Comparison of ENCODE assay signal across 8 cellular contexts in the genomic region with DNA sequence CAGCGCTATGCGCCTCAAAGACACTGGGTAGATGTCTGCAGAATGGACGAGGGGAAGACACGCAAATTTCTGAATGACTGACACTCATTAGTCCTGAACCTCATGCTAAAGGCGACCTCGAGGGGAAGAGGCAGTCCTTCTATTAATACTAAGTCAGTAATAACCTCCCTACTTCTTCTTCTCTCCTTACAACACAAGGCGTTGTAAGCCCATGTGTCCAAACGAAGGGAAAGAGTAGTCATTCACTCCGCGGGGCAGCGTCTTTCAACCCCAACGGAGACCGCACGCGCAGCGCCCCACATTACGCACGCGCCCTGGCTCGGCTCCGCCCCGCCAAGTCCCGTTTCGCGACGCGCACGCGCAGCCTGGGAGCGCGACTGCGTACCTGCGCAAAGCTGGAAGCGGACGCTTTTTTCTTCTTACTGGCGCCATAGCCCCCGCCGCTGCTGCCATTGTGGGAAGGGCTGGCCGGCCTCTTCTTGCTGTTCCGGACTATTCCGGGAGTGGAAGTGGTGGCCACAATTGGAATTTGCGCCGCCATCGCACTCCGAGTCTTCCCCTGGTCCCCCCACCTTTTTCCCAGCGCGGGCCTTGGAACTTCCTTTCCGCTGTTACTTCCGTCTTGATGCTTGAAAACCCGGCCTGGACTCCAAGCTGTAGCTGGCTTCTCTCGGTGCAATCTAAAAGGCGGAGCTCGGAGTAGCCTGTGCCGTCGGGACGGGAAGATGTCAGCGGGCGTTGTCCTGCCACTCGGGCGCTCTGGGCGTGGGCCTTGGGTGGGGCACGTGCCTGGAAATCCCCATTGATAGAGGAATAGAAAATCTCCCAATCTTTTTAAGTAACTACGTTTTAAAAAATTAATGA. TPM values are rescaled to one million over a fixed set of nuclear protein-coding genes. Genes with fewer than 3 reads are reported as not detected.
A peak's percentile ranks its signal among the peaks of the same experiment; 100 is the strongest.
DNase-seq lines count a peak whose midpoint lies in the region; ATAC-seq and TF ChIP-seq lines count a peak whose summit lies in the region.

A gene with protein sequence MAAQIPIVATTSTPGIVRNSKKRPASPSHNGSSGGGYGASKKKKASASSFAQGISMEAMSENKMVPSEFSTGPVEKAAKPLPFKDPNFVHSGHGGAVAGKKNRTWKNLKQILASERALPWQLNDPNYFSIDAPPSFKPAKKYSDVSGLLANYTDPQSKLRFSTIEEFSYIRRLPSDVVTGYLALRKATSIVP (minus strand): TSS at position 627 of the 864 bp plus-strand sequence. CDS start 86 bp downstream, at position 541.

- peaks cover 3% of the 10 kb centered on the region for H3K4me1 ChIP-seq in mucosa of descending colon (ENCODE audit: low read depth)

- peak; percentile 36 for TF ChIP-seq RAD21 in Ishikawa (IDR thresholded peaks at IDR 0.05; ENCODE audit: low read depth)

- TF ChIP-seq CTCF in epithelial cell of esophagus (IDR thresholded peaks at IDR 0.05; ENCODE audit: insufficient read depth, low read depth, low read length, missing control alignments) (no peak), mucosa of descending colon (IDR thresholded peaks at IDR 0.05) (no peak)

- intact Hi-C loops in mucosa of descending colon (cut with DNase I, micrococcal nuclease) = no loop called here

- peak; percentile 92 for ATAC-seq in GM21619 (IDR thresholded peaks at IDR 0.05; ENCODE audit: unreplicated experiment)
- ATAC-seq in mucosa of descending colon = peak; percentile 97

- no peaks in the 10 kb centered on the region for H3K36me3 ChIP-seq in mucosa of descending colon (ENCODE audit: low read depth)

- DNase-seq in DMS153 treated with DMSO at 0.1 percent for 48 hours (lab: John Stamatoyannopoulos, UW; ENCODE audit: unreplicated experiment) (peak; percentile 96), OCI-M2 (lab: John Stamatoyannopoulos, UW; ENCODE audit: unreplicated experiment) (peak; percentile 90), activated T-cell treated with anti-CD3 and anti-CD28 coated beads for 4 hours (peak; percentile 89), epithelial cell of esophagus (ENCODE audit: low read depth) (peak; percentile 97), mucosa of descending colon (peak; percentile 94 to 96 (median 95))
- peak; percentile 86 to 87 for DNase-seq in stimulated activated CD8-positive, alpha-beta memory T cell treated with anti-CD3 and anti-CD28 coated beads, Interleukin-4, amount 100 ng/mL, for 1 hour (ENCODE audit: low read depth in 2 of 2, low spot score in 1 of 2)

- H3K9me3 ChIP-seq in mucosa of descending colon = no peaks in the 10 kb centered on the region

- TF ChIP-seq EP300 in Ishikawa (IDR thresholded peaks at IDR 0.05; ENCODE audit: borderline replicate concordance) = 0 out of 2 replicates have a peak, but pooled peaks have one; percentile 12

- H3K4me3 ChIP-seq in epithelial cell of esophagus (ENCODE audit: low read length) (peak within 1 kb of the TSS; percentile 82), mucosa of descending colon (peak within 1 kb of the TSS; percentile 46)

TF ChIP-seq in Ishikawa, 13 proteins besides CTCF, POLR2A, EP300 and RAD21:
- TF ChIP-seq FOXM1 (IDR thresholded peaks at IDR 0.05; ENCODE audit: borderline replicate concordance, low read depth) (peak; percentile 17; the same call in 1 of the 2 replicates), ZBTB7A (IDR thresholded peaks at IDR 0.05; ENCODE audit: low read depth) (no peak), TEAD4 (IDR thresholded peaks at IDR 0.05) (peak; percentile 60), NFIC (IDR thresholded peaks at IDR 0.05) (peak; percentile 18; the same call in 1 of the 2 replicates), CREB1 (IDR thresholded peaks at IDR 0.05; ENCODE audit: low read depth) (no peak; the same call in 1 of the 2 replicates), YY1 (IDR thresholded peaks at IDR 0.05; ENCODE audit: low read depth) (peak; percentile 75), TAF1 (IDR thresholded peaks at IDR 0.05; ENCODE audit: low read depth) (peak; percentile 80), CEBPB (IDR thresholded peaks at IDR 0.05) (0 out of 2 replicates have a peak, but pooled peaks have one; percentile 2), TCF12 (IDR thresholded peaks at IDR 0.05; ENCODE audit: low read depth) (peak; percentile 64), EGR1 (IDR thresholded peaks at IDR 0.05) (no peak)
- TF ChIP-seq, protein P1, sequence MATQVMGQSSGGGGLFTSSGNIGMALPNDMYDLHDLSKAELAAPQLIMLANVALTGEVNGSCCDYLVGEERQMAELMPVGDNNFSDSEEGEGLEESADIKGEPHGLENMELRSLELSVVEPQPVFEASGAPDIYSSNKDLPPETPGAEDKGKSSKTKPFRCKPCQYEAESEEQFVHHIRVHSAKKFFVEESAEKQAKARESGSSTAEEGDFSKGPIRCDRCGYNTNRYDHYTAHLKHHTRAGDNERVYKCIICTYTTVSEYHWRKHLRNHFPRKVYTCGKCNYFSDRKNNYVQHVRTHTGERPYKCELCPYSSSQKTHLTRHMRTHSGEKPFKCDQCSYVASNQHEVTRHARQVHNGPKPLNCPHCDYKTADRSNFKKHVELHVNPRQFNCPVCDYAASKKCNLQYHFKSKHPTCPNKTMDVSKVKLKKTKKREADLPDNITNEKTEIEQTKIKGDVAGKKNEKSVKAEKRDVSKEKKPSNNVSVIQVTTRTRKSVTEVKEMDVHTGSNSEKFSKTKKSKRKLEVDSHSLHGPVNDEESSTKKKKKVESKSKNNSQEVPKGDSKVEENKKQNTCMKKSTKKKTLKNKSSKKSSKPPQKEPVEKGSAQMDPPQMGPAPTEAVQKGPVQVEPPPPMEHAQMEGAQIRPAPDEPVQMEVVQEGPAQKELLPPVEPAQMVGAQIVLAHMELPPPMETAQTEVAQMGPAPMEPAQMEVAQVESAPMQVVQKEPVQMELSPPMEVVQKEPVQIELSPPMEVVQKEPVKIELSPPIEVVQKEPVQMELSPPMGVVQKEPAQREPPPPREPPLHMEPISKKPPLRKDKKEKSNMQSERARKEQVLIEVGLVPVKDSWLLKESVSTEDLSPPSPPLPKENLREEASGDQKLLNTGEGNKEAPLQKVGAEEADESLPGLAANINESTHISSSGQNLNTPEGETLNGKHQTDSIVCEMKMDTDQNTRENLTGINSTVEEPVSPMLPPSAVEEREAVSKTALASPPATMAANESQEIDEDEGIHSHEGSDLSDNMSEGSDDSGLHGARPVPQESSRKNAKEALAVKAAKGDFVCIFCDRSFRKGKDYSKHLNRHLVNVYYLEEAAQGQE (IDR thresholded peaks at IDR 0.05; ENCODE audit: low read depth) = no peak
- TF ChIP-seq, protein P2, sequence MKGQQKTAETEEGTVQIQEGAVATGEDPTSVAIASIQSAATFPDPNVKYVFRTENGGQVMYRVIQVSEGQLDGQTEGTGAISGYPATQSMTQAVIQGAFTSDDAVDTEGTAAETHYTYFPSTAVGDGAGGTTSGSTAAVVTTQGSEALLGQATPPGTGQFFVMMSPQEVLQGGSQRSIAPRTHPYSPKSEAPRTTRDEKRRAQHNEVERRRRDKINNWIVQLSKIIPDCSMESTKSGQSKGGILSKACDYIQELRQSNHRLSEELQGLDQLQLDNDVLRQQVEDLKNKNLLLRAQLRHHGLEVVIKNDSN (IDR thresholded peaks at IDR 0.05) = peak; percentile 33
- TF ChIP-seq, protein P3, sequence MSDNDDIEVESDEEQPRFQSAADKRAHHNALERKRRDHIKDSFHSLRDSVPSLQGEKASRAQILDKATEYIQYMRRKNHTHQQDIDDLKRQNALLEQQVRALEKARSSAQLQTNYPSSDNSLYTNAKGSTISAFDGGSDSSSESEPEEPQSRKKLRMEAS (IDR thresholded peaks at IDR 0.05) = peak; percentile 91

RNA-seq across cellular contexts. Expression of the gene that starts here (rescaled TPM):
- 10 to 100 TPM; 28.0 to 46.7 (median 32.2) TPM for total RNA-seq in mucosa of descending colon

Comparison
In these comparisons a context has a peak if more than half of its experiments do, and no peak if none do; other contexts are left out.
1. Peak in every context shown above with its lines: DNase-seq, ATAC-seq and H3K4me3 ChIP-seq.